Comparison of ENCODE assay signal across 9 cellular contexts in the genomic region with DNA sequence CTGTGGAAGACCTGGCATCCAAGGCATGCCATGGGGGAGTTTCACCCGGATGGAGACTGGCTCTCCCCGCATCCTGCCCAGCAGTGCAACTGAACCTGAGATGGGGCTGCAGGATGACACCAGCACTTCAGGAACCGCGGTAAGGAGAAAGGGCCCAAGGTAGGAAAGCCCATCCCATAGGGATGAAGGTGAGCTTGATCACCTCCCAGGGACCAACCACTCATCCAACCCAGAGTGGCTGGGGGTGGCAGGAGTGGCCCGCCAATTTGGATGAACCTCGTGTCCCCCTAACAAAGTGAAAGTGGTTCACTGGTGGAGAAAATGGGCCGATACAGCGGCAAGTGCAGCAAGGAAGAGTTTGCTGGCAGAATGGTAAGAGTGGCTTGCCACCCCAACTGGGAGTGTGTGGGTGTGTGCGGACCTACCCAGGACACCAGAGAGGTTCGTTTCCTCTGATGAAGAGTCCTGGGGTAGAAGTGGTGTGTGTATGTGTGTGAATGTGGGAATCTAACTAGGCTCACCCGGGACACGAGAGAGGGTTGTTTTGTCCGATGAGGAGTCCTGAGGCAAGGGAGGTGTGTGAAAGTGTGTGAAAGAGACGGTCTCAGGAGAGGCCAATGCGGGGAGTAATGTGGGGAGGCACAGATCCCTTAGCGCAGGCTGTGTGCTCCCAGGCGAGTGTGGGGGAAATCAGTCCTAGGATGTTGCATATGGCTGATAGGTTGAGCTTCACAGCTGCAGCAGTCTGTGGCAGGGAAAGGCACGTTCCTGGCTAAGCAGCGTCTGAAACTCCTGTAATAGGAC. TPM values are rescaled to one million over a fixed set of nuclear protein-coding genes. Genes with fewer than 3 reads are reported as not detected.
A peak's percentile ranks its signal among the peaks of the same experiment; 100 is the strongest.
DNase-seq lines count a peak whose midpoint lies in the region; ATAC-seq and TF ChIP-seq lines count a peak whose summit lies in the region.
"Had no signal": no experiment of that assay in that cellular context is flagged by ENCODE, and none has a peak within 500 bp of the region (broad histone marks: within the 10 kb centered on the region; RNA-seq: fewer than 3 reads in every experiment).

No MANE protein-coding gene starts in this region.

- H3K27me3 Mint-ChIP-seq in CD14-positive monocyte (ENCODE audit: low read depth in 3 of 3) (no peaks in the 10 kb centered on the region), endodermal cell (ENCODE audit: insufficient read depth) (peaks cover 14% of the 10 kb centered on the region), naive B cell (peaks cover 0 to 3% (median 0%) of the 10 kb centered on the region in 3 donors)

- H3K9ac ChIP-seq in endodermal cell (ENCODE audit: extremely low read depth, low read length, poor library complexity, severe bottlenecking): no peak overlapping the region

- H3K36me3 Mint-ChIP-seq in CD14-positive monocyte (peaks cover 0 to 14% of the 10 kb centered on the region in 2 donors), endodermal cell (ENCODE audit: low read depth) (no peaks in the 10 kb centered on the region), naive B cell (peaks cover 7 to 10% of the 10 kb centered on the region in 2 donors)

- no peak overlapping the region for H3K4me3 ChIP-seq in endodermal cell (ENCODE audit: low read length)

- H3K27me3 ChIP-seq in endodermal cell (ENCODE audit: control insufficient read depth, insufficient read depth, low read length, poor library complexity, severe bottlenecking): peaks cover 12% of the 10 kb centered on the region

- no peaks in the 10 kb centered on the region for H3K9me3 ChIP-seq in endodermal cell (ENCODE audit: control insufficient read depth, low read length)

- ATAC-seq in naive B cell (ENCODE audit: low read depth in 2 of 2): no peak

- no peak overlapping the region for H3K27ac ChIP-seq in endodermal cell (ENCODE audit: low read depth, low read length)

- TF ChIP-seq CTCF in CD14-positive monocyte (IDR thresholded peaks at IDR 0.05) (no peak), endodermal cell (conservative IDR thresholded peaks at IDR 0.05) (no peak), GM13977 (IDR thresholded peaks at IDR 0.05; ENCODE audit: extremely low read depth, insufficient read depth, missing control alignments) (no peak)

- in situ Hi-C loops in GM13977 (cut with MboI; ENCODE audit: low pct_unique_long_range_greater_than_20kb, low sequenced_read_pairs, unreplicated experiment): no loop called here

- 73 to 74% methylated on average over 15 to 19 of the region's 19 CpGs for WGBS in endodermal cell (ENCODE audit: insufficient coverage in 1 of 2, insufficient read length in 1 of 2), 2 experiments

- intact Hi-C loops in CD14-positive monocyte (cut with micrococcal nuclease): no loop called here

- H3K36me3 ChIP-seq in endodermal cell (ENCODE audit: control insufficient read depth, insufficient read depth, low read length): no peaks in the 10 kb centered on the region

- peak overlapping the region; percentile 68 to 93 (median 80) for H3K27ac Mint-ChIP-seq in CD14-positive monocyte
- H3K27ac Mint-ChIP-seq in endodermal cell: peak overlapping the region; percentile 44
- peak overlapping the region; percentile 94 to 97 (median 95) for H3K27ac Mint-ChIP-seq in naive B cell

- H3K4me3 Mint-ChIP-seq in CD14-positive monocyte: peak overlapping the region; percentile 91 to 95
- H3K4me3 Mint-ChIP-seq in endodermal cell: peak overlapping the region; percentile 11
- peak overlapping the region; percentile 85 to 95 (median 90) for H3K4me3 Mint-ChIP-seq in naive B cell

- peaks cover 52% of the 10 kb centered on the region for H3K4me1 Mint-ChIP-seq in CD14-positive monocyte
- peaks cover 43% of the 10 kb centered on the region for H3K4me1 Mint-ChIP-seq in endodermal cell
- peaks cover 37 to 61% (median 48%) of the 10 kb centered on the region in 3 donors for H3K4me1 Mint-ChIP-seq in naive B cell

- H3K9me3 Mint-ChIP-seq in CD14-positive monocyte (no peaks in the 10 kb centered on the region), endodermal cell (no peaks in the 10 kb centered on the region), naive B cell (no peaks in the 10 kb centered on the region)

- DNase-seq in CD14-positive monocyte (ENCODE audit: low spot score): no peak
- DNase-seq in M059J (ENCODE audit: low read depth): peak; percentile 24
- DNase-seq in endodermal cell: peak; percentile 62
- DNase-seq in naive B cell: peak; percentile 3
- no peak for DNase-seq in GM13977 (ENCODE audit: low spot score)
- DNase-seq in pons (ENCODE audit: low spot score): no peak
- DNase-seq in amniotic stem cell (lab: John Stamatoyannopoulos, UW): no peak
- DNase-seq in KG1 (lab: John Stamatoyannopoulos, UW): no peak
- DNase-seq: GDM1 had no signal

- peaks cover 7% of the 10 kb centered on the region for H3K4me1 ChIP-seq in endodermal cell (ENCODE audit: control insufficient read depth, insufficient read depth, low read length)

RNA-seq across cellular contexts. Expression of gene ACSM1, which starts 22.6 kb away (rescaled TPM):
- polyA plus RNA-seq in CD14-positive monocyte: under 1 TPM in 1 of 2 donors, not detected in 1; 0.26 TPM
- not detected in 2 replicates for total RNA-seq in M059J (2014; rRNA removed; shearing (Covaris generic))
- 1 to 10 TPM in 1 of 2 donors, not detected in 1; 1.1 TPM for total RNA-seq in endodermal cell
- polyA plus RNA-seq in endodermal cell (2013, experiment 1 of 2): 0.11 TPM
- not detected for polyA plus RNA-seq in endodermal cell (2013, experiment 2 of 2)
- 1 to 10 TPM in 2 of 6 donors, under 1 TPM in 3, not detected in 1; 0.25 to 1.1 (median 0.85) TPM for polyA plus RNA-seq in naive B cell (ENCODE audit: low read depth in 6 of 6)

Comparison
In these comparisons a context has a peak if more than half of its experiments do, and no peak if none do; other contexts are left out.
1. DNase-seq: peak in M059J (single experiment), endodermal cell (single experiment) and naive B cell (single experiment); none in CD14-positive monocyte (single experiment), GM13977 (single experiment), pons (single experiment), amniotic stem cell (single experiment) and KG1 (single experiment).
2. H3K27ac Mint-ChIP-seq: peak in every context shown above with its lines; median percentile 95 in naive B cell; 80 in CD14-positive monocyte; 44 in endodermal cell.
3. H3K4me3 Mint-ChIP-seq: peak in every context shown above with its lines; median percentile 93 in CD14-positive monocyte; 90 in naive B cell; 11 in endodermal cell.